36 cellular contexts compared by ENCODE assay signal in the genomic region with DNA sequence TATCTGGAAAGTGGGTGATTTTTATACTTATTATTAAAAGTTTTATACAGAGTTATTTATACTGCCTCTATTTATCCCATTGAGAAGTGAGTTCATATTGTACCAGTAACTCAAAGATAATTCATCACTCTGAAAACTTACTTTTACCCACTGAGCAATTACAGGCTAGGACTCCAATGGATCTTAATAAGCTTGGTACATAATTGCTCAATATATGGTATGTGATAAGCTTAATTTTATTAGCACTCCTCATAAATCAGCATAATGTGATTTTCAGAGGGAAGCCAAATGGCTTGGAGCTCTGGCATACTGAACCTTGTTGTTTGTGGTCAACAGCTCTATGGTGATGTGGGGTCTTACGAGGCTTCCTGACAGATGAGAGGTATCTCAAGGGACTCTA. TPM values are rescaled to one million over a fixed set of nuclear protein-coding genes. Genes with fewer than 3 reads are reported as not detected.
"Had no signal": no experiment of that assay in that cellular context is flagged by ENCODE, and none has a peak within 500 bp of the region (broad histone marks: within the 10 kb centered on the region; RNA-seq: fewer than 3 reads in every experiment).

No MANE protein-coding gene starts in this region.

- DNase-seq: activated CD4-positive, alpha-beta T cell treated with anti-CD3 and anti-CD28 coated beads for 1 hour; activated CD8-positive, alpha-beta memory T cell treated with anti-CD3 and anti-CD28 coated beads, Interleukin-2, amount 10 ng/mL, durations not matched to agents 7 days and 5 days; activated CD8-positive, alpha-beta T cell treated with anti-CD3 and anti-CD28 coated beads, Interleukin-2, amount 10 ng/mL, durations not matched to agents 7 days and 5 days; activated naive CD4-positive, alpha-beta T cell treated with Interleukin-2 at 50 U/mL for 16 hours; activated T-cell treated with anti-CD3 and anti-CD28 coated beads, Interleukin-2, amount 50 U/mL, for 72 hours; aorta; body of pancreas; cerebellar nuclear complex; colonic mucosa; dorsolateral prefrontal cortex; effector memory CD4-positive, alpha-beta T cell; foreskin fibroblast; head of caudate nucleus; hypothalamus; immature natural killer cell; kidney; left colon; naive thymus-derived CD8-positive, alpha-beta T cell; occipital lobe; stimulated activated CD4-positive, alpha-beta T cell treated with anti-CD3 and anti-CD28 coated beads, Interleukin-15, amount 100 ng/mL, for 24 hours; stimulated activated CD4-positive, alpha-beta T cell treated with anti-CD3 and anti-CD28 coated beads, Interleukin-2, amount 100 ng/mL, for 24 hours; stimulated activated naive B cell treated with anti-CD40 and anti-IgM and Interleukin-4, amounts not matched to agents 10 μg/mL and 1 μg/mL and 100 μg/mL, for 72 hours; stomach; T-helper 2 cell; thyroid gland; upper lobe of left lung had no signal

- H3K4me1 ChIP-seq: colonic mucosa, neural progenitor cell, parathyroid adenoma had no signal

- H3K9me3 ChIP-seq: body of pancreas, colonic mucosa, right atrium auricular region, stomach, thyroid gland, upper lobe of left lung, vagina had no signal

- H2AFZ ChIP-seq: neural progenitor cell, parathyroid adenoma had no signal

- H3K9ac ChIP-seq: neural progenitor cell, parathyroid adenoma had no signal

- H3K79me2 ChIP-seq: parathyroid adenoma had no signal

- H3K27ac ChIP-seq: body of pancreas, colonic mucosa, dorsolateral prefrontal cortex, neural progenitor cell, parathyroid adenoma, right atrium auricular region, stomach, thyroid gland, upper lobe of left lung, vagina had no signal

- H3K36me3 ChIP-seq: colonic mucosa, neural progenitor cell, right atrium auricular region, stomach, thyroid gland, upper lobe of left lung, vagina had no signal

- ATAC-seq: activated CD8-positive, alpha-beta T cell treated with anti-CD3 and anti-CD28 coated beads, Interleukin-2, amount 10 ng/mL, durations not matched to agents 7 days and 5 days; activated T-cell treated with anti-CD3 and anti-CD28 coated beads, Interleukin-2, amount 50 U/mL, for 72 hours; body of pancreas; naive thymus-derived CD8-positive, alpha-beta T cell; stimulated activated naive B cell treated with anti-CD40 and anti-IgM and Interleukin-4, amounts not matched to agents 10 μg/mL and 1 μg/mL and 100 μg/mL, for 72 hours had no signal

- H3K4me2 ChIP-seq: neural progenitor cell had no signal

- FAIRE-seq: kidney had no signal

- H3K4me3 ChIP-seq: body of pancreas, colonic mucosa, dorsolateral prefrontal cortex, neural progenitor cell, right atrium auricular region, stomach, thyroid gland, upper lobe of left lung, vagina had no signal

- H3K27me3 ChIP-seq: body of pancreas, colonic mucosa, dorsolateral prefrontal cortex, right atrium auricular region, stomach, thyroid gland, upper lobe of left lung, vagina had no signal

RNA-seq across cellular contexts. Expression of a gene that starts 26.4 kb away (rescaled TPM):
- total RNA-seq: activated CD8-positive, alpha-beta memory T cell treated with anti-CD3 and anti-CD28 coated beads, Interleukin-2, amount 10 ng/mL, durations not matched to agents 7 days and 5 days; activated CD8-positive, alpha-beta T cell treated with anti-CD3 and anti-CD28 coated beads, Interleukin-2, amount 10 ng/mL, durations not matched to agents 7 days and 5 days; activated T-cell treated with anti-CD3 and anti-CD28 coated beads, Interleukin-2, amount 50 U/mL, for 72 hours; aorta; body of pancreas; colonic mucosa; dorsolateral prefrontal cortex; fibroblast of lung; kidney; left colon; liver; naive thymus-derived CD8-positive, alpha-beta T cell; occipital lobe; pulmonary artery endothelial cell; right atrium auricular region; stomach; upper lobe of left lung; vagina; WTC11 had no signal
- polyA plus RNA-seq: adipose tissue; aorta; esophagus; fibroblast of lung; immature natural killer cell; liver; naive thymus-derived CD8-positive, alpha-beta T cell; stomach had no signal

RNA-seq across cellular contexts. Expression of a gene that starts 58.7 kb away (rescaled TPM):
- total RNA-seq: aorta, dorsolateral prefrontal cortex, fibroblast of lung, kidney, occipital lobe, pulmonary artery endothelial cell, right atrium auricular region, thyroid gland, upper lobe of left lung, vagina had no signal
- polyA plus RNA-seq: fibroblast of lung, immature natural killer cell had no signal
